Comparison of ENCODE assay signal across 1 cellular context in the genomic region with DNA sequence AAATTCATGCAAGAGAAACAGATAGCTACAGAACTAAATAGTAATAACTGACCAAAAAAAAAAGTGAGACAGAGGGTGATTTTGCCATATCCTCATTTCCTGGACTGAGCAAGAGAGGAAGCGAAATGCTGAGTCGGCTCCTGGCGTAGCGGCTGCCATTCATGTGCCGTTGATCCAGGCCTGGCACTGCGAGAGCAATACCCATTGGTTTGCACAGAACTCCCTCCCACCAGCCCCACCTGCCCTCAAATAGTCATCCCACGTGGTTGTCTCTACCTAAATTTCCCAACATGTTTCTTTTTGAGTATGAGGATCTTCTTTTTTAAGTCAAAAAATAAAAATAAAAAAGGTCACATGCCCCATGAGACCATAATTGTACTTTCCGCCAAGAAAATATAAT.
TF ChIP-seq lines count a peak whose summit lies in the region.

No MANE protein-coding gene starts in this region.

TF ChIP-seq in GM12878, 131 proteins besides CTCF, POLR2A, EP300 and RAD21:
- TF ChIP-seq RAD51 (IDR thresholded peaks at IDR 0.05) (peak; percentile 32; the same call in 1 of the 2 replicates), SRF (IDR thresholded peaks at IDR 0.05; ENCODE audit: low read depth in 2 of 2, low read length in 2 of 2) (no peak), SPI1 (IDR thresholded peaks at IDR 0.05; ENCODE audit: borderline replicate concordance, insufficient read depth, low read depth, low read length) (peak; percentile 38; the same call in 1 of the 2 replicates), BHLHE40 (IDR thresholded peaks at IDR 0.05; ENCODE audit: borderline replicate concordance in 1 of 2, low read depth in 2 of 2, low read length in 1 of 2) (no peak), MTA3 (IDR thresholded peaks at IDR 0.05; ENCODE audit: borderline replicate concordance, low read length) (0 out of 2 replicates have a peak, but pooled peaks have one; percentile 59), EED (IDR thresholded peaks at IDR 0.05; ENCODE audit: low read depth) (0 out of 2 replicates have a peak, but pooled peaks have one; percentile 0)
- TF ChIP-seq, protein P1, sequence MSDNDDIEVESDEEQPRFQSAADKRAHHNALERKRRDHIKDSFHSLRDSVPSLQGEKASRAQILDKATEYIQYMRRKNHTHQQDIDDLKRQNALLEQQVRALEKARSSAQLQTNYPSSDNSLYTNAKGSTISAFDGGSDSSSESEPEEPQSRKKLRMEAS (IDR thresholded peaks at IDR 0.05; ENCODE audit: low read depth, low read length) = no peak
- TF ChIP-seq, protein P2, sequence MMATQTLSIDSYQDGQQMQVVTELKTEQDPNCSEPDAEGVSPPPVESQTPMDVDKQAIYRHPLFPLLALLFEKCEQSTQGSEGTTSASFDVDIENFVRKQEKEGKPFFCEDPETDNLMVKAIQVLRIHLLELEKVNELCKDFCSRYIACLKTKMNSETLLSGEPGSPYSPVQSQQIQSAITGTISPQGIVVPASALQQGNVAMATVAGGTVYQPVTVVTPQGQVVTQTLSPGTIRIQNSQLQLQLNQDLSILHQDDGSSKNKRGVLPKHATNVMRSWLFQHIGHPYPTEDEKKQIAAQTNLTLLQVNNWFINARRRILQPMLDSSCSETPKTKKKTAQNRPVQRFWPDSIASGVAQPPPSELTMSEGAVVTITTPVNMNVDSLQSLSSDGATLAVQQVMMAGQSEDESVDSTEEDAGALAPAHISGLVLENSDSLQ (IDR thresholded peaks at IDR 0.05) = peak; percentile 79
- TF ChIP-seq, protein P3, sequence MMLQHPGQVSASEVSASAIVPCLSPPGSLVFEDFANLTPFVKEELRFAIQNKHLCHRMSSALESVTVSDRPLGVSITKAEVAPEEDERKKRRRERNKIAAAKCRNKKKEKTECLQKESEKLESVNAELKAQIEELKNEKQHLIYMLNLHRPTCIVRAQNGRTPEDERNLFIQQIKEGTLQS (IDR thresholded peaks at IDR 0.05; ENCODE audit: borderline replicate concordance, extremely low read depth, low read depth, low read length) = no peak
- TF ChIP-seq, protein P4, sequence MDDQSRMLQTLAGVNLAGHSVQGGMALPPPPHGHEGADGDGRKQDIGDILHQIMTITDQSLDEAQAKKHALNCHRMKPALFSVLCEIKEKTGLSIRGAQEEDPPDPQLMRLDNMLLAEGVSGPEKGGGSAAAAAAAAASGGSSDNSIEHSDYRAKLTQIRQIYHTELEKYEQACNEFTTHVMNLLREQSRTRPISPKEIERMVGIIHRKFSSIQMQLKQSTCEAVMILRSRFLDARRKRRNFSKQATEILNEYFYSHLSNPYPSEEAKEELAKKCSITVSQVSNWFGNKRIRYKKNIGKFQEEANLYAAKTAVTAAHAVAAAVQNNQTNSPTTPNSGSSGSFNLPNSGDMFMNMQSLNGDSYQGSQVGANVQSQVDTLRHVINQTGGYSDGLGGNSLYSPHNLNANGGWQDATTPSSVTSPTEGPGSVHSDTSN (IDR thresholded peaks at IDR 0.05; ENCODE audit: insufficient replicate concordance, low read depth, low read length) = peak; percentile 59
